Comparison of ENCODE assay signal across 21 cellular contexts in the genomic region with DNA sequence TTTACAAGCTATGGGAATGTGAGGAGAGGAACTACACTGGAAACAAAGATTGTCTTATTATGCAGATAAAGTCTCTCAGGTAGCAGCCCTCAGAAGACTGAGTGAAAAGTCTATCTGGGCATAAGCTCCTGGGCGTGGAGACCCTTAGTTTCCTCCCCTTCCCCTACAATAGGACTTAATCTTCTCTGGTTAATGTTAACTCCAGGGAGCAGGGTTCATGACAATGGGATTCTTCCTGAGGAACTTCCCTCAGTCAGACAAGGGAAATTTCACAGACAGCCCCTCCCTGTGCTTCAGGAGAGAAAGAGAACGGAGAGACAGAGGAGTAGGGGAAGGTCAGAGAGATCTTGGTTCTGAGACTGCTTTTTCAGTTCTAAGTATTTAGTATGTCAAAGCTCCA.
"Had no signal": no experiment of that assay in that cellular context is flagged by ENCODE, and none has a peak within 500 bp of the region (broad histone marks: within the 10 kb centered on the region; RNA-seq: fewer than 3 reads in every experiment).

No MANE protein-coding gene starts in this region.

- H3K36me3 Mint-ChIP-seq: stimulated activated naive B cell treated with anti-CD40 and anti-IgM and Interleukin-4, amounts not matched to agents 10 μg/mL and 1 μg/mL and 100 μg/mL, for 72 hours had no signal

- H3K4me1 ChIP-seq: gastrocnemius medialis, pancreas, sigmoid colon, spleen had no signal

- DNase-seq: activated CD4-positive, alpha-beta T cell treated with anti-CD3 and anti-CD28 coated beads, Interleukin-2, amount 10 ng/mL, durations not matched to agents 24 days and 14 days; activated CD8-positive, alpha-beta T cell treated with anti-CD3 and anti-CD28 coated beads for 36 hours; activated naive CD4-positive, alpha-beta T cell treated with anti-CD3 and anti-CD28 coated beads for 36 hours; activated naive CD8-positive, alpha-beta T cell treated with anti-CD3 and anti-CD28 coated beads, Interleukin-2, amount 50 U/mL, for 24 hours; activated T-cell treated with anti-CD3 and anti-CD28 coated beads, Interleukin-2, amount 50 U/mL, for 1 hour; anterior cingulate cortex; brain microvascular endothelial cell; gastrocnemius medialis; head of caudate nucleus; pancreas; sigmoid colon; spleen; stimulated activated naive B cell treated with anti-CD40 and anti-IgM and Interleukin-4, amounts not matched to agents 10 μg/mL and 1 μg/mL and 100 μg/mL, for 72 hours; T-helper 1 cell; T-helper 9 cell had no signal

- H3K27me3 ChIP-seq: brain microvascular endothelial cell, gastrocnemius medialis, neutrophil, pancreas, sigmoid colon, spleen had no signal

- H3K4me1 Mint-ChIP-seq: activated CD4-positive, alpha-beta T cell treated with anti-CD3 and anti-CD28 coated beads, Interleukin-2, amount 10 ng/mL, durations not matched to agents 24 days and 14 days; activated naive CD8-positive, alpha-beta T cell treated with anti-CD3 and anti-CD28 coated beads, Interleukin-2, amount 50 U/mL, for 24 hours; central memory CD8-positive, alpha-beta T cell; stimulated activated naive B cell treated with anti-CD40 and anti-IgM and Interleukin-4, amounts not matched to agents 10 μg/mL and 1 μg/mL and 100 μg/mL, for 72 hours had no signal

- H3K27me3 Mint-ChIP-seq: activated CD4-positive, alpha-beta T cell treated with anti-CD3 and anti-CD28 coated beads, Interleukin-2, amount 10 ng/mL, durations not matched to agents 24 days and 14 days; activated CD8-positive, alpha-beta T cell treated with anti-CD3 and anti-CD28 coated beads for 36 hours; activated naive CD8-positive, alpha-beta T cell treated with anti-CD3 and anti-CD28 coated beads, Interleukin-2, amount 50 U/mL, for 24 hours; central memory CD8-positive, alpha-beta T cell; stimulated activated naive B cell treated with anti-CD40 and anti-IgM and Interleukin-4, amounts not matched to agents 10 μg/mL and 1 μg/mL and 100 μg/mL, for 72 hours had no signal

- ATAC-seq: activated CD8-positive, alpha-beta T cell treated with anti-CD3 and anti-CD28 coated beads for 36 hours; activated naive CD8-positive, alpha-beta T cell treated with anti-CD3 and anti-CD28 coated beads, Interleukin-2, amount 50 U/mL, for 24 hours; esophagus mucosa; gastrocnemius medialis; left lobe of liver; pancreas; stimulated activated naive B cell treated with anti-CD40 and anti-IgM and Interleukin-4, amounts not matched to agents 10 μg/mL and 1 μg/mL and 100 μg/mL, for 72 hours had no signal

- H3K4me3 ChIP-seq: coronary artery, gastrocnemius medialis, pancreas, sigmoid colon, spleen had no signal

- H3K36me3 ChIP-seq: brain microvascular endothelial cell, gastrocnemius medialis, neutrophil, pancreas, sigmoid colon, spleen had no signal

- H3K27ac ChIP-seq: brain microvascular endothelial cell, coronary artery, gastrocnemius medialis, neutrophil, pancreas, sigmoid colon, spleen had no signal

- H3K4me3 Mint-ChIP-seq: activated CD4-positive, alpha-beta T cell treated with anti-CD3 and anti-CD28 coated beads, Interleukin-2, amount 10 ng/mL, durations not matched to agents 24 days and 14 days; activated CD8-positive, alpha-beta T cell treated with anti-CD3 and anti-CD28 coated beads for 36 hours; activated naive CD4-positive, alpha-beta T cell treated with anti-CD3 and anti-CD28 coated beads for 36 hours; activated naive CD8-positive, alpha-beta T cell treated with anti-CD3 and anti-CD28 coated beads, Interleukin-2, amount 50 U/mL, for 24 hours; central memory CD8-positive, alpha-beta T cell; stimulated activated naive B cell treated with anti-CD40 and anti-IgM and Interleukin-4, amounts not matched to agents 10 μg/mL and 1 μg/mL and 100 μg/mL, for 72 hours had no signal

- H3K9me3 ChIP-seq: gastrocnemius medialis, neutrophil, pancreas, sigmoid colon had no signal

- H3K27ac Mint-ChIP-seq: activated CD4-positive, alpha-beta T cell treated with anti-CD3 and anti-CD28 coated beads, Interleukin-2, amount 10 ng/mL, durations not matched to agents 24 days and 14 days; activated CD8-positive, alpha-beta T cell treated with anti-CD3 and anti-CD28 coated beads for 36 hours; activated naive CD4-positive, alpha-beta T cell treated with anti-CD3 and anti-CD28 coated beads for 36 hours; activated naive CD8-positive, alpha-beta T cell treated with anti-CD3 and anti-CD28 coated beads, Interleukin-2, amount 50 U/mL, for 24 hours; activated T-helper 2 cell treated with anti-CD3 and anti-CD28 coated beads, Interferon-gamma antibody, Interleukin-2, Interleukin-4, amounts not matched to agents 10 μg/mL and 5 μg/mL and 100 μg/mL, durations not matched to agents 14 hours and 24 hours and 36 hours; stimulated activated naive B cell treated with anti-CD40 and anti-IgM and Interleukin-4, amounts not matched to agents 10 μg/mL and 1 μg/mL and 100 μg/mL, for 72 hours had no signal
